Comparison of ENCODE assay signal across 24 cellular contexts in genomic region chr4:138204507-138204906, GRCh38. TPM values are rescaled to one million over a fixed set of nuclear protein-coding genes. Genes with fewer than 3 reads are reported as not detected.
A peak's percentile ranks its signal among the peaks of the same experiment; 100 is the strongest.
DNase-seq lines count a peak whose midpoint lies in the region; ATAC-seq and TF ChIP-seq lines count a peak whose summit lies in the region.
"Had no signal": no experiment of that assay in that cellular context is flagged by ENCODE, and none has a peak within 500 bp of the region (broad histone marks: within the 10 kb centered on the region; RNA-seq: fewer than 3 reads in every experiment).

No MANE protein-coding gene starts in this region.

- H3K4me3 ChIP-seq in hepatocyte = no peak overlapping the region
- H3K4me3 ChIP-seq: K562, MG63, SJSA1, vagina had no signal

- H2AFZ ChIP-seq in hepatocyte = no peak overlapping the region

- H3K27me3 ChIP-seq in hepatocyte (no peaks in the 10 kb centered on the region), foreskin keratinocyte (no peaks in the 10 kb centered on the region)
- H3K27me3 ChIP-seq: MG63, SJSA1, vagina had no signal

- H3K4me1 ChIP-seq in hepatocyte (ENCODE audit: insufficient read depth) = peaks cover 15% of the 10 kb centered on the region
- H3K4me1 ChIP-seq in foreskin keratinocyte = peaks cover 14% of the 10 kb centered on the region
- H3K4me1 ChIP-seq: SJSA1, vagina had no signal

- no peaks in the 10 kb centered on the region for H3K79me2 ChIP-seq in hepatocyte

- H3K27ac ChIP-seq in hepatocyte (peak overlapping the region; percentile 62), foreskin keratinocyte (no peak overlapping the region)
- H3K27ac ChIP-seq: C4-2B, SJSA1, vagina had no signal

- no peaks in the 10 kb centered on the region for H3K36me3 ChIP-seq in hepatocyte (replicated peaks; ENCODE audit: insufficient read depth, low read depth)
- H3K36me3 ChIP-seq: vagina had no signal

- peak; percentile 65 for DNase-seq in DMS153 treated with DMSO at 0.1 percent for 48 hours (lab: John Stamatoyannopoulos, UW; ENCODE audit: unreplicated experiment)
- DNase-seq in LoVo (ENCODE audit: low spot score) = peak; percentile 47
- DNase-seq in NCI-H345 (lab: John Stamatoyannopoulos, UW) = peak; percentile 78
- peak; percentile 13 for DNase-seq in hepatocyte (ENCODE audit: low spot score)
- no peak for DNase-seq in superior temporal gyrus (ENCODE audit: extremely low spot score)
- no peak for DNase-seq in foreskin keratinocyte
- no peak for DNase-seq in T1000 (lab: John Stamatoyannopoulos, UW)
- DNase-seq: activated CD4-positive, alpha-beta T cell treated with anti-CD3 and anti-CD28 coated beads, Interleukin-2, amount 50 U/mL, for 4 hours; activated naive CD4-positive, alpha-beta T cell treated with anti-CD3 and anti-CD28 coated beads, Interleukin-2, amount 10 ng/mL, durations not matched to agents 7 days and 5 days; amniotic stem cell; MG63; midbrain; natural killer cell; NCI-H1694 treated with DMSO at 0.1 percent for 48 hours; NCI-H446; occipital lobe; stimulated activated naive CD8-positive, alpha-beta T cell treated with anti-CD3 and anti-CD28 coated beads, Interleukin-15, Interleukin-2, amounts not matched to agents 100 U/mL and 50 U/mL, for 24 hours; T-cell had no signal

- no peak overlapping the region for H3K4me2 ChIP-seq in hepatocyte

- TF ChIP-seq CTCF in hepatocyte (IDR thresholded peaks at IDR 0.05; ENCODE audit: poor library complexity) = no peak
- no peak for TF ChIP-seq CTCF in foreskin keratinocyte (conservative IDR thresholded peaks at IDR 0.05)

- no peaks in the 10 kb centered on the region for H3K9me2 ChIP-seq in hepatocyte (replicated peaks; ENCODE audit: insufficient read depth)

- ATAC-seq in foreskin keratinocyte (no peak), HG03097 (IDR thresholded peaks at IDR 0.05; ENCODE audit: low FRiP score, unreplicated experiment) (no peak)
- ATAC-seq: K562; natural killer cell; Panc1; stimulated activated naive CD8-positive, alpha-beta T cell treated with anti-CD3 and anti-CD28 coated beads, Interleukin-15, Interleukin-2, amounts not matched to agents 100 U/mL and 50 U/mL, for 24 hours; T-cell had no signal

- H3K9me3 ChIP-seq in hepatocyte (ENCODE audit: low read depth) = no peaks in the 10 kb centered on the region
- H3K9me3 ChIP-seq: MG63, SJSA1, vagina had no signal

- no peaks in the 10 kb centered on the region for H4K20me1 ChIP-seq in hepatocyte (ENCODE audit: insufficient read depth, poor library complexity, severe bottlenecking)

- WGBS in hepatocyte (ENCODE audit: low lambda C conversion rate, missing lambda C conversion rate) = 58% methylated on average over 5 of the region's 5 CpGs

RNA-seq across cellular contexts. Expression of gene SLC7A11, which starts 37.6 kb away (rescaled TPM):
- total RNA-seq in hepatocyte = 24.3 and 26.1 TPM in 2 replicates
- polyA plus RNA-seq in hepatocyte = 5.1 and 5.3 TPM in 2 replicates
- 14.3 and 29.3 TPM in 2 replicates for total RNA-seq in foreskin keratinocyte
- polyA plus RNA-seq in foreskin keratinocyte = 2.7 and 4.7 TPM in 2 replicates

Comparison
In these comparisons a context has a peak if more than half of its experiments do, and no peak if none do; other contexts are left out.
1. DNase-seq: peak in DMS153 treated with DMSO at 0.1 percent for 48 hours (single experiment), LoVo (single experiment), NCI-H345 (single experiment) and hepatocyte (single experiment); none in superior temporal gyrus (single experiment), foreskin keratinocyte (0 of 2) and T1000 (single experiment).